In the genomic region with DNA sequence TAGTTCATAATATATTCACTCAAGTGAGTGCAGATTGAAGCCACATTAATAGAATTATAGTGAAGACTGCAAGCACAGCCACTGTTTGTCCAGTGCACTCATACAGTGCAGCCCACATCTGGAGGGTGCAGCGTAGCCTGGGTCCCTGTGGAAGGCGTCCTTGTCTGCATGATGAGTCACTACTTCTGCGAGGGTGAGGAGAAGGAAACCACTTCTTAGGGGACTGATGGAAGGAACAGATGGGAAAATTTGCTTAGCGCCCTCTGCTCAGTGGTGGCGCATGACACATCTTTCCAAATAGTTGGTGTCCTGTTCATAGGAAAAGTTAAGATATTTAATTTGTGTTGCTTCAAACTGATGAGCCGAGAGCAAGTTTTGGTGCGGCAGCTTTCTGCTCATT, we compare ENCODE assay signal across 14 cellular contexts.
DNase-seq lines count a peak whose midpoint lies in the region; ATAC-seq lines count a peak whose summit lies in the region.
"Had no signal": no experiment of that assay in that cellular context is flagged by ENCODE, and none has a peak within 500 bp of the region (broad histone marks: within the 10 kb centered on the region; RNA-seq: fewer than 3 reads in every experiment).

No MANE protein-coding gene starts in this region.

- DNase-seq in EH (ENCODE audit: low read depth), result peak; percentile 1
- DNase-seq in MV-4-11 (lab: John Stamatoyannopoulos, UW), result peak; percentile 2
- no peak for DNase-seq in AG20443 (ENCODE audit: low spot score)
- no peak for DNase-seq in activated naive CD8-positive, alpha-beta T cell treated with anti-CD3 and anti-CD28 coated beads for 36 hours
- no peak for DNase-seq in HCEC 1CT
- DNase-seq: CD8-positive, alpha-beta T cell; COR-L47; DMS 273 treated with DMSO at 0.1 percent for 48 hours; GF-D8; IMR-90 had no signal

- no peak overlapping the region for H3K27ac Mint-ChIP-seq in stimulated activated memory B cell treated with anti-CD40 and anti-IgM and Interleukin-4, amounts not matched to agents 10 μg/mL and 1 μg/mL and 100 μg/mL, for 72 hours
- H3K27ac Mint-ChIP-seq in activated naive CD8-positive, alpha-beta T cell treated with anti-CD3 and anti-CD28 coated beads for 36 hours, result no peak overlapping the region
- H3K27ac Mint-ChIP-seq: B cell; CD8-positive, alpha-beta T cell had no signal

- no peak overlapping the region for H3K4me3 Mint-ChIP-seq in stimulated activated memory B cell treated with anti-CD40 and anti-IgM and Interleukin-4, amounts not matched to agents 10 μg/mL and 1 μg/mL and 100 μg/mL, for 72 hours
- no peak overlapping the region for H3K4me3 Mint-ChIP-seq in activated naive CD8-positive, alpha-beta T cell treated with anti-CD3 and anti-CD28 coated beads for 36 hours
- H3K4me3 Mint-ChIP-seq: B cell; CD8-positive, alpha-beta T cell had no signal

- no peaks in the 10 kb centered on the region for H3K27me3 Mint-ChIP-seq in stimulated activated memory B cell treated with anti-CD40 and anti-IgM and Interleukin-4, amounts not matched to agents 10 μg/mL and 1 μg/mL and 100 μg/mL, for 72 hours
- H3K27me3 Mint-ChIP-seq in activated naive CD8-positive, alpha-beta T cell treated with anti-CD3 and anti-CD28 coated beads for 36 hours, result peaks cover 4% of the 10 kb centered on the region
- H3K27me3 Mint-ChIP-seq: B cell had no signal

- H3K36me3 Mint-ChIP-seq in stimulated activated memory B cell treated with anti-CD40 and anti-IgM and Interleukin-4, amounts not matched to agents 10 μg/mL and 1 μg/mL and 100 μg/mL, for 72 hours, result no peaks in the 10 kb centered on the region
- no peaks in the 10 kb centered on the region for H3K36me3 Mint-ChIP-seq in activated naive CD8-positive, alpha-beta T cell treated with anti-CD3 and anti-CD28 coated beads for 36 hours
- H3K36me3 Mint-ChIP-seq: CD8-positive, alpha-beta T cell had no signal

- no peaks in the 10 kb centered on the region for H3K9me3 Mint-ChIP-seq in stimulated activated memory B cell treated with anti-CD40 and anti-IgM and Interleukin-4, amounts not matched to agents 10 μg/mL and 1 μg/mL and 100 μg/mL, for 72 hours
- H3K9me3 Mint-ChIP-seq in activated naive CD8-positive, alpha-beta T cell treated with anti-CD3 and anti-CD28 coated beads for 36 hours, result no peaks in the 10 kb centered on the region
- H3K9me3 Mint-ChIP-seq: CD8-positive, alpha-beta T cell had no signal

- peak; percentile 44 for ATAC-seq in stimulated activated memory B cell treated with anti-CD40 and anti-IgM and Interleukin-4, amounts not matched to agents 10 μg/mL and 1 μg/mL and 100 μg/mL, for 72 hours
- ATAC-seq: A549; CD8-positive, alpha-beta T cell; K562 had no signal

- H3K4me1 Mint-ChIP-seq in stimulated activated memory B cell treated with anti-CD40 and anti-IgM and Interleukin-4, amounts not matched to agents 10 μg/mL and 1 μg/mL and 100 μg/mL, for 72 hours, result no peaks in the 10 kb centered on the region
- H3K4me1 Mint-ChIP-seq in activated naive CD8-positive, alpha-beta T cell treated with anti-CD3 and anti-CD28 coated beads for 36 hours, result no peaks in the 10 kb centered on the region
- H3K4me1 Mint-ChIP-seq: B cell had no signal

Comparison
In these comparisons a context has a peak if more than half of its experiments do, and no peak if none do; other contexts are left out.
1. DNase-seq: peak in EH (single experiment) and MV-4-11 (single experiment); none in AG20443 (single experiment), activated naive CD8-positive, alpha-beta T cell treated with anti-CD3 and anti-CD28 coated beads for 36 hours (single experiment) and HCEC 1CT (single experiment).